ENCODE assay signal across 1 cellular context in the genomic region with DNA sequence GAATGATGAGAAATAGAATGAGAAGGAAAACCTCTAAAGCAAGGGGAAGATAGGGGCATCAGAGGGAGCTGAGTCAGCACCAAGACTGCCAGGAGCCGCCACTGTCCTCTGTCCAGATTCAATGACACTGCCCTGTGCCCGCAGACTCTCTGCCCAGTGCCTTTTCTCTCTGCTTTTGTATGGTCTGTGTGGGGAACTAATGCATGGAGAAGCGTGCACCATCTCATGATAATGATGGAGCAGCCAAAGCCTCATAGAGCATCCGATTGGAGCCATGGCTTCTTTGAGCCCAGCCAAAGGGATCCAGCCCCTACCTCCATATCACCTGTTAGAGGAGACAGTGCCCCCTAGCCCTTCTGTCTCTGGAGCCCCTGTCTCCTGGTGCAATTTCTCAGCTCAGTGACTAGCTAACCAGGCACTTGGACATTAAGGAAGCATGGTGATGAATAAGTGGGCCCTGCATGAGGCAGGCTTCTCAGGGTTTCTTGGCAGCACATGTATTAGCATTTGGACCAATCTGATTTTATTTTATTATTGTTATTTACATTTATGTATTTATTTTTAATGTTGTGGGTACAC.
TF ChIP-seq lines count a peak whose summit lies in the region.

No MANE protein-coding gene starts in this region.

TF ChIP-seq in GM12878, 131 proteins besides CTCF, POLR2A, EP300 and RAD21:
- TF ChIP-seq NFXL1 (IDR thresholded peaks at IDR 0.05; ENCODE audit: borderline replicate concordance) (peak; percentile 71; the same call in 1 of the 2 replicates), NBN (IDR thresholded peaks at IDR 0.05) (no peak)
